19 cellular contexts compared by ENCODE assay signal in the genomic region with DNA sequence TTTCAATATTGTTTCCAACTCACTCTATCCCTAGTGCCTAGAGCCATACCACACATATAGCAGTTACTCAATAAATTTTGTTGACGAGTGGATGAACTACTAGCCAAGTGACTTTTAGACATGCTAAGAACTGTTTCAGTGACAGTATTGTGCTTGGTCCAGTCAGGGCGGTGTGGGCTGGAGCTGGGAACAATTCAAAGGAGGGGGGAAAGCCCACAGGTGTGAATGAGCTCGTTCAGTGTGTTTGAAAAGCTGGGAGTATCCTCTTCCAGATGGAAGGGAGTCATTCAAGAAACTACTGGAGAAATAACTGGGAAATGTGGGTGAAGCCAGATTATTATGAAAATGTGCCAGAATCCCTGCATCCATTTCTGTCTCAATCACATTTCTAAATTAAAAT. TPM values are rescaled to one million over a fixed set of nuclear protein-coding genes. Genes with fewer than 3 reads are reported as not detected.
DNase-seq lines count a peak whose midpoint lies in the region; ATAC-seq and TF ChIP-seq lines count a peak whose summit lies in the region.
"Had no signal": no experiment of that assay in that cellular context is flagged by ENCODE, and none has a peak within 500 bp of the region (broad histone marks: within the 10 kb centered on the region; RNA-seq: fewer than 3 reads in every experiment).

No MANE protein-coding gene starts in this region.

- H3K27ac Mint-ChIP-seq in GM23338 (no peak overlapping the region), T-helper 17 cell (no peak overlapping the region), nephron progenitor cell (no peak overlapping the region), Calu3 (ENCODE audit: unreplicated experiment) (no peak overlapping the region)
- H3K27ac Mint-ChIP-seq: activated CD4-positive, alpha-beta memory T cell treated with anti-CD3 and anti-CD28 coated beads for 36 hours; dendritic cell treated with granulocyte-macrophage colony-stimulating factor and Interleukin-4, amounts not matched to agents 40 ng/mL and 50 ng/mL, for 4 days had no signal

- 0 out of 2 replicates have a peak, but pooled peaks cover 5% of the 10 kb centered on the region for H3F3A ChIP-seq in GM23338 (replicated peaks; ENCODE audit: low read depth)

- H3K27me3 ChIP-seq in GM23338 (ENCODE audit: insufficient read depth): peaks cover 43% of the 10 kb centered on the region

- no TSS peak for BruUV-seq in Calu3 (replicated peaks; lab: Mats Ljungman, UMichigan)

- no peaks in the 10 kb centered on the region for H3K9me3 ChIP-seq in T-helper 17 cell (ENCODE audit: control insufficient read depth, low read length, poor library complexity, severe bottlenecking)
- H3K9me3 ChIP-seq: mucosa of descending colon, pancreas, transverse colon had no signal

- intact Hi-C loops in Calu3 (cut with micrococcal nuclease; ENCODE audit: unreplicated experiment): no loop called here

- H3K4me3 Mint-ChIP-seq in GM23338 (peak overlapping the region; percentile 29; the same call in 1 of the 3 replicates), T-helper 17 cell (peak overlapping the region; percentile 80), nephron progenitor cell (peak overlapping the region; percentile 84), Calu3 (ENCODE audit: low read depth, unreplicated experiment) (no peak overlapping the region)
- H3K4me3 Mint-ChIP-seq: activated CD4-positive, alpha-beta memory T cell treated with anti-CD3 and anti-CD28 coated beads for 36 hours; dendritic cell treated with granulocyte-macrophage colony-stimulating factor and Interleukin-4, amounts not matched to agents 40 ng/mL and 50 ng/mL, for 4 days had no signal

- H3K27me3 Mint-ChIP-seq in GM23338 (ENCODE audit: insufficient read depth, low read depth, poor library complexity) (peaks cover 35% of the 10 kb centered on the region), T-helper 17 cell (peaks cover 83% of the 10 kb centered on the region), nephron progenitor cell (ENCODE audit: low read depth, poor library complexity) (peaks cover 43% of the 10 kb centered on the region), Calu3 (ENCODE audit: unreplicated experiment) (peaks cover 41% of the 10 kb centered on the region)

- H3K9me3 Mint-ChIP-seq in GM23338 (no peaks in the 10 kb centered on the region), nephron progenitor cell (no peaks in the 10 kb centered on the region), Calu3 (ENCODE audit: low read depth, unreplicated experiment) (no peaks in the 10 kb centered on the region)
- H3K9me3 Mint-ChIP-seq: activated CD4-positive, alpha-beta memory T cell treated with anti-CD3 and anti-CD28 coated beads for 36 hours; dendritic cell treated with granulocyte-macrophage colony-stimulating factor and Interleukin-4, amounts not matched to agents 40 ng/mL and 50 ng/mL, for 4 days had no signal

- DNase-seq in GM23338 (ENCODE audit: low spot score): no peak
- DNase-seq in T-helper 17 cell: no peak
- DNase-seq in epithelial cell of proximal tubule (ENCODE audit: low read depth): no peak
- no peak for DNase-seq in nephron progenitor cell
- no peak for DNase-seq in DMS153 treated with DMSO at 0.1 percent for 48 hours (lab: John Stamatoyannopoulos, UW; ENCODE audit: unreplicated experiment)
- no peak for DNase-seq in Calu3
- no peak for DNase-seq in NCI-H2227 (lab: John Stamatoyannopoulos, UW; ENCODE audit: unreplicated experiment)
- DNase-seq: activated CD4-positive, alpha-beta memory T cell treated with anti-CD3 and anti-CD28 coated beads for 36 hours; activated T-cell treated with anti-CD3 and anti-CD28 coated beads, Interleukin-2, amount 50 U/mL, for 1 hour; mucosa of descending colon; NCI-H1105 treated with DMSO at 0.1 percent for 48 hours; NCI-H526 treated with DMSO at 0.1 percent for 48 hours; OCI-M1; pancreas; SHP77; stimulated activated CD4-positive, alpha-beta T cell treated with anti-CD3 and anti-CD28 coated beads, Interleukin-1b, Interleukin-23, amount 100 ng/mL, for 48 hours; transverse colon; WERI-Rb-1 had no signal

- no peaks in the 10 kb centered on the region for H3K36me3 ChIP-seq in GM23338 (ENCODE audit: insufficient read depth)
- H3K36me3 ChIP-seq: pancreas, transverse colon, WERI-Rb-1 had no signal

- CTCF ChIA-PET in Calu3 (lab: Charles Lee): no interaction called here

- H3K4me3 ChIP-seq in GM23338 (no peak overlapping the region), epithelial cell of proximal tubule (ENCODE audit: low read depth, low read length) (peak overlapping the region; percentile 8)
- H3K4me3 ChIP-seq: mucosa of descending colon, pancreas, transverse colon had no signal

- no peak overlapping the region for H3K4me2 ChIP-seq in GM23338

- peaks cover 23% of the 10 kb centered on the region for H3K4me1 ChIP-seq in GM23338 (ENCODE audit: insufficient read depth)

- 0 out of 2 replicates have a peak, but pooled peaks cover 9% of the 10 kb centered on the region for H4K20me1 ChIP-seq in GM23338 (replicated peaks; ENCODE audit: insufficient read depth)

- H3K27ac ChIP-seq in GM23338 (ENCODE audit: low read depth): no peak overlapping the region
- H3K27ac ChIP-seq: pancreas, transverse colon, WERI-Rb-1 had no signal

- H2AFZ ChIP-seq in GM23338: no peak overlapping the region

- TF ChIP-seq CTCF in GM23338 (conservative IDR thresholded peaks at IDR 0.05; ENCODE audit: low read depth in 2 of 2) (no peak), epithelial cell of proximal tubule (conservative IDR thresholded peaks at IDR 0.05; ENCODE audit: low read depth, low read length) (no peak), nephron progenitor cell (IDR thresholded peaks at IDR 0.05) (no peak), Calu3 (IDR thresholded peaks at IDR 0.05; ENCODE audit: unreplicated experiment) (no peak)

- H3K9me2 ChIP-seq in GM23338 (ENCODE audit: insufficient read depth): no peaks in the 10 kb centered on the region

- H3K36me3 Mint-ChIP-seq in GM23338 (ENCODE audit: low read depth) (no peaks in the 10 kb centered on the region), T-helper 17 cell (ENCODE audit: low read depth) (peaks cover 6% of the 10 kb centered on the region), nephron progenitor cell (ENCODE audit: low read depth) (no peaks in the 10 kb centered on the region), Calu3 (ENCODE audit: insufficient read depth, unreplicated experiment) (peaks cover 22% of the 10 kb centered on the region)
- H3K36me3 Mint-ChIP-seq: activated CD4-positive, alpha-beta memory T cell treated with anti-CD3 and anti-CD28 coated beads for 36 hours had no signal

- peaks cover 21% of the 10 kb centered on the region for H3K4me1 Mint-ChIP-seq in GM23338
- peaks cover 15% of the 10 kb centered on the region for H3K4me1 Mint-ChIP-seq in T-helper 17 cell
- H3K4me1 Mint-ChIP-seq in nephron progenitor cell: peaks cover 39% of the 10 kb centered on the region
- peaks cover 40% of the 10 kb centered on the region for H3K4me1 Mint-ChIP-seq in Calu3 (ENCODE audit: low read depth, unreplicated experiment)

- ATAC-seq in GM23338 (no peak), T-helper 17 cell (no peak)
- ATAC-seq: mucosa of descending colon, pancreas had no signal

- peaks cover 20% of the 10 kb centered on the region for H3K79me2 ChIP-seq in GM23338 (replicated peaks; ENCODE audit: insufficient read depth)

TF ChIP-seq in GM23338, 12 proteins besides CTCF, POLR2A, EP300 and RAD21 (continues in another document):
- TF ChIP-seq, protein P1, sequence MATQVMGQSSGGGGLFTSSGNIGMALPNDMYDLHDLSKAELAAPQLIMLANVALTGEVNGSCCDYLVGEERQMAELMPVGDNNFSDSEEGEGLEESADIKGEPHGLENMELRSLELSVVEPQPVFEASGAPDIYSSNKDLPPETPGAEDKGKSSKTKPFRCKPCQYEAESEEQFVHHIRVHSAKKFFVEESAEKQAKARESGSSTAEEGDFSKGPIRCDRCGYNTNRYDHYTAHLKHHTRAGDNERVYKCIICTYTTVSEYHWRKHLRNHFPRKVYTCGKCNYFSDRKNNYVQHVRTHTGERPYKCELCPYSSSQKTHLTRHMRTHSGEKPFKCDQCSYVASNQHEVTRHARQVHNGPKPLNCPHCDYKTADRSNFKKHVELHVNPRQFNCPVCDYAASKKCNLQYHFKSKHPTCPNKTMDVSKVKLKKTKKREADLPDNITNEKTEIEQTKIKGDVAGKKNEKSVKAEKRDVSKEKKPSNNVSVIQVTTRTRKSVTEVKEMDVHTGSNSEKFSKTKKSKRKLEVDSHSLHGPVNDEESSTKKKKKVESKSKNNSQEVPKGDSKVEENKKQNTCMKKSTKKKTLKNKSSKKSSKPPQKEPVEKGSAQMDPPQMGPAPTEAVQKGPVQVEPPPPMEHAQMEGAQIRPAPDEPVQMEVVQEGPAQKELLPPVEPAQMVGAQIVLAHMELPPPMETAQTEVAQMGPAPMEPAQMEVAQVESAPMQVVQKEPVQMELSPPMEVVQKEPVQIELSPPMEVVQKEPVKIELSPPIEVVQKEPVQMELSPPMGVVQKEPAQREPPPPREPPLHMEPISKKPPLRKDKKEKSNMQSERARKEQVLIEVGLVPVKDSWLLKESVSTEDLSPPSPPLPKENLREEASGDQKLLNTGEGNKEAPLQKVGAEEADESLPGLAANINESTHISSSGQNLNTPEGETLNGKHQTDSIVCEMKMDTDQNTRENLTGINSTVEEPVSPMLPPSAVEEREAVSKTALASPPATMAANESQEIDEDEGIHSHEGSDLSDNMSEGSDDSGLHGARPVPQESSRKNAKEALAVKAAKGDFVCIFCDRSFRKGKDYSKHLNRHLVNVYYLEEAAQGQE (IDR thresholded peaks at IDR 0.05; ENCODE audit: unreplicated experiment): no peak
- no peak for TF ChIP-seq ZNF331 (CRISPR knock-in tag; IDR thresholded peaks at IDR 0.05; ENCODE audit: low read depth)
- TF ChIP-seq NANOG (IDR thresholded peaks at IDR 0.05; ENCODE audit: borderline replicate concordance): no peak
- no peak for TF ChIP-seq CREB1 (CRISPR knock-in tag; IDR thresholded peaks at IDR 0.05; ENCODE audit: low read depth)
- TF ChIP-seq, protein P2, sequence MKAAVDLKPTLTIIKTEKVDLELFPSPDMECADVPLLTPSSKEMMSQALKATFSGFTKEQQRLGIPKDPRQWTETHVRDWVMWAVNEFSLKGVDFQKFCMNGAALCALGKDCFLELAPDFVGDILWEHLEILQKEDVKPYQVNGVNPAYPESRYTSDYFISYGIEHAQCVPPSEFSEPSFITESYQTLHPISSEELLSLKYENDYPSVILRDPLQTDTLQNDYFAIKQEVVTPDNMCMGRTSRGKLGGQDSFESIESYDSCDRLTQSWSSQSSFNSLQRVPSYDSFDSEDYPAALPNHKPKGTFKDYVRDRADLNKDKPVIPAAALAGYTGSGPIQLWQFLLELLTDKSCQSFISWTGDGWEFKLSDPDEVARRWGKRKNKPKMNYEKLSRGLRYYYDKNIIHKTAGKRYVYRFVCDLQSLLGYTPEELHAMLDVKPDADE (IDR thresholded peaks at IDR 0.05): no peak
- TF ChIP-seq EZH2phosphoT487 (IDR thresholded peaks at IDR 0.05; ENCODE audit: unreplicated experiment): no peak
- TF ChIP-seq ZNF114 (CRISPR knock-in tag; IDR thresholded peaks at IDR 0.05): no peak

RNA-seq across cellular contexts. Expression of a gene that starts 1.7 kb away (rescaled TPM):
- 38.6 and 43.7 TPM in 2 replicates for total RNA-seq in GM23338 (2014; rRNA removed; shearing (Covaris generic))
- 44.2 and 46.2 TPM in 2 replicates for polyA plus RNA-seq in GM23338 (2016; fragmentation: Nextera tagmentation; extraction: Ambion mirVana)
- 1 to 10 TPM in 1 of 2 donors, under 1 TPM in 1; 0.37 to 3.9 TPM for total RNA-seq in T-helper 17 cell
- total RNA-seq in epithelial cell of proximal tubule: 40.4 and 57.7 TPM in 2 replicates
- total RNA-seq in Calu3 (2022): 34.7 and 39.7 TPM in 2 replicates
